ENCODE assay signal across 8 cellular contexts in genomic region chr15:84658788-84659411, GRCh38. TPM values are rescaled to one million over a fixed set of nuclear protein-coding genes. Genes with fewer than 3 reads are reported as not detected.
DNase-seq lines count a peak whose midpoint lies in the region; ATAC-seq and TF ChIP-seq lines count a peak whose summit lies in the region.

No MANE protein-coding gene starts in this region.

- peaks cover 20% of the 10 kb centered on the region for H3K4me1 ChIP-seq in Panc1 (ENCODE audit: control insufficient read depth, insufficient read depth, low read length)
- H3K4me1 ChIP-seq in esophagus (ENCODE audit: control insufficient read depth in 2 of 2, insufficient read depth in 2 of 2, low read length in 1 of 2), result peaks cover 4 to 8% of the 10 kb centered on the region in 2 donors
- no peaks in the 10 kb centered on the region for H3K4me1 ChIP-seq in prostate gland (replicated peaks)

- intact Hi-C loops in Panc1 (cut with micrococcal nuclease; ENCODE audit: unreplicated experiment), result loop anchor here (5.0 kb wide), 1 partner anchor 268 kb away; no protein-coding TSS in a partner anchor
- intact Hi-C loops in prostate gland (cut with DNase I), result loop anchor here (5.0 to 10.0 kb wide), 3 partner anchors 58 to 86 kb away; partner anchors contain the start of genes SEC11A and ZNF592

- DNase-seq in GM10266 (ENCODE audit: extremely low spot score) (peak; percentile 31), Panc1 (ENCODE audit: low read depth, low spot score) (no peak), prostate gland (ENCODE audit: low spot score) (no peak), NCI-H82 treated with DMSO at 0.1 percent for 48 hours (lab: John Stamatoyannopoulos, UW; ENCODE audit: unreplicated experiment) (no peak)
- DNase-seq in stimulated activated CD8-positive, alpha-beta memory T cell treated with anti-CD3 and anti-CD28 coated beads, Interleukin-4, amount 100 ng/mL, for 48 hours, result no peak

- no peak for TF ChIP-seq POLR2A in prostate gland (IDR thresholded peaks at IDR 0.05)

- no peaks in the 10 kb centered on the region for H3K27me3 ChIP-seq in Panc1 (ENCODE audit: control insufficient read depth, insufficient read depth, low read length)
- no peaks in the 10 kb centered on the region for H3K27me3 ChIP-seq in esophagus (ENCODE audit: control insufficient read depth in 1 of 2, insufficient read depth in 2 of 2, low read length in 2 of 2)
- H3K27me3 ChIP-seq in prostate gland (replicated peaks; ENCODE audit: insufficient read depth), result no peaks in the 10 kb centered on the region

- H3K36me3 ChIP-seq in Panc1 (ENCODE audit: control insufficient read depth, insufficient read depth, low read length), result no peaks in the 10 kb centered on the region
- H3K36me3 ChIP-seq in esophagus (ENCODE audit: control insufficient read depth in 2 of 2, insufficient read depth in 2 of 2, low read length in 1 of 2), result no peaks in the 10 kb centered on the region
- H3K36me3 ChIP-seq in prostate gland, result no peaks in the 10 kb centered on the region

- no peaks in the 10 kb centered on the region for H3K9me3 ChIP-seq in Panc1 (ENCODE audit: control insufficient read depth, insufficient read depth, low read depth, low read length)
- no peaks in the 10 kb centered on the region for H3K9me3 ChIP-seq in esophagus (ENCODE audit: control insufficient read depth in 2 of 2, insufficient read depth in 1 of 2, low read depth in 1 of 2, low read length in 1 of 2)
- no peaks in the 10 kb centered on the region for H3K9me3 ChIP-seq in prostate gland

- TF ChIP-seq CTCF in GM10266 (IDR thresholded peaks at IDR 0.05; ENCODE audit: control insufficient read depth, insufficient read depth, low read depth, missing control alignments), result no peak
- no peak for TF ChIP-seq CTCF in Panc1 (IDR thresholded peaks at IDR 0.05)
- no peak for TF ChIP-seq CTCF in prostate gland (IDR thresholded peaks at IDR 0.05)

- 42 to 50% methylated on average over 7 of the region's 7 CpGs for WGBS in esophagus, 2 donors
- WGBS in prostate gland, result 54% methylated on average over 7 of the region's 7 CpGs

- in situ Hi-C loops in Panc1 (cut with HindIII; ENCODE audit: low pct_unique_long_range_greater_than_20kb, low sequenced_read_pairs), result no loop called here

- H3K4me3 ChIP-seq in Panc1 (ENCODE audit: low read depth in 2 of 2, low read length in 2 of 2), result peak overlapping the region; percentile 52 to 70
- peak overlapping the region; percentile 54 to 57 for H3K4me3 ChIP-seq in esophagus (ENCODE audit: low read depth in 1 of 2, low read length in 2 of 2)
- no peak overlapping the region for H3K4me3 ChIP-seq in prostate gland

- BruUV-seq in Panc1 (replicated peaks; lab: Mats Ljungman, UMichigan), result no TSS peak

- CTCF ChIA-PET in Panc1 (lab: Charles Lee), result interaction anchor here (0.5 to 1.4 kb wide), 4 partner anchors 77 to 269 kb away, joined by 3 to 7 read pairs (median 4); no protein-coding TSS in a partner anchor

- peak overlapping the region; percentile 84 for H3K27ac ChIP-seq in Panc1 (ENCODE audit: low read length)
- H3K27ac ChIP-seq in esophagus (ENCODE audit: low read depth in 2 of 2, low read length in 1 of 2), result peak overlapping the region; percentile 18 to 81
- H3K27ac ChIP-seq in prostate gland, result peak overlapping the region; percentile 75 to 79

- POLR2A ChIA-PET in Panc1 (lab: Charles Lee), result interaction anchor here (0.7 kb wide), 1 partner anchor 29 kb away, joined by 3 read pairs; no protein-coding TSS in a partner anchor

- ATAC-seq in Panc1 (no peak), HG02763 (IDR thresholded peaks at IDR 0.05; ENCODE audit: unreplicated experiment) (no peak), HG03108 (IDR thresholded peaks at IDR 0.05; ENCODE audit: unreplicated experiment) (no peak)

RNA-seq across cellular contexts. Expression of gene NMB, which starts 0.9 kb away (rescaled TPM):
- total RNA-seq in Panc1 (2021; ENCODE audit: unreplicated experiment) (9.5 TPM), prostate gland (10 to 100 TPM in 1 of 2 donors, 1 to 10 TPM in 1; 6.2 to 16.6 TPM)
- 11.8 TPM for polyA plus RNA-seq in Panc1 (2012; ENCODE audit: insufficient read length)
- 1 to 10 TPM; 1.5 to 5.2 TPM for polyA plus RNA-seq in esophagus

RNA-seq across cellular contexts. Expression of gene WDR73, which starts 4.8 kb away (rescaled TPM):
- 39.0 TPM for total RNA-seq in Panc1 (2021; ENCODE audit: unreplicated experiment)
- 33.0 TPM for polyA plus RNA-seq in Panc1 (2012; ENCODE audit: insufficient read length)
- polyA plus RNA-seq in esophagus, result 10 to 100 TPM; 15.8 to 16.6 TPM
- total RNA-seq in prostate gland, result 10 to 100 TPM; 20.7 to 43.9 TPM

RNA-seq across cellular contexts. Expression of gene SEC11A, which starts 57.0 kb away (rescaled TPM):
- total RNA-seq in Panc1 (2021; ENCODE audit: unreplicated experiment), result 164 TPM
- 132 TPM for polyA plus RNA-seq in Panc1 (2012; ENCODE audit: insufficient read length)
- 10 to 100 TPM; 67.3 to 74.6 TPM for polyA plus RNA-seq in esophagus
- total RNA-seq in prostate gland, result 100 to 1,000 TPM in 1 of 2 donors, 10 to 100 TPM in 1; 91.2 to 115 TPM

RNA-seq across cellular contexts. Expression of gene ZSCAN2, which starts 58.1 kb away (rescaled TPM):
- total RNA-seq in Panc1 (2021; ENCODE audit: unreplicated experiment) (16.8 TPM), prostate gland (10 to 100 TPM; 13.9 to 23.2 TPM)
- polyA plus RNA-seq in Panc1 (2012; ENCODE audit: insufficient read length), result 12.1 TPM
- polyA plus RNA-seq in esophagus, result under 1 TPM; 0.71 to 0.81 TPM

Comparison
In these comparisons a context has a peak if more than half of its experiments do, and no peak if none do; other contexts are left out.
1. H3K4me3 ChIP-seq: peak in Panc1 (2 of 2) and esophagus (2 of 2); none in prostate gland (0 of 2).
2. Peak in every context shown above with its lines, with median percentiles within 50 percentile points of each other: H3K27ac ChIP-seq.